1 cellular context compared by ENCODE assay signal in genomic region chrX:129738466-129739308, GRCh38.
TF ChIP-seq lines count a peak whose summit lies in the region.

Gene XPNPEP2 (plus strand): TSS chrX:129738979. CDS start chrX:129739214, 235 bp downstream.

TF ChIP-seq in H1, 55 proteins besides CTCF, POLR2A, EP300 and RAD21:
- no peak for TF ChIP-seq SP2 (IDR thresholded peaks at IDR 0.05; ENCODE audit: low read length)
- no peak for TF ChIP-seq NANOG (IDR thresholded peaks at IDR 0.05; ENCODE audit: insufficient read depth, low read depth, low read length, poor library complexity, severe bottlenecking)
- no peak for TF ChIP-seq NRF1 (IDR thresholded peaks at IDR 0.05; ENCODE audit: low read depth, low read length)
